ENCODE assay signal across 8 cellular contexts in the genomic region with DNA sequence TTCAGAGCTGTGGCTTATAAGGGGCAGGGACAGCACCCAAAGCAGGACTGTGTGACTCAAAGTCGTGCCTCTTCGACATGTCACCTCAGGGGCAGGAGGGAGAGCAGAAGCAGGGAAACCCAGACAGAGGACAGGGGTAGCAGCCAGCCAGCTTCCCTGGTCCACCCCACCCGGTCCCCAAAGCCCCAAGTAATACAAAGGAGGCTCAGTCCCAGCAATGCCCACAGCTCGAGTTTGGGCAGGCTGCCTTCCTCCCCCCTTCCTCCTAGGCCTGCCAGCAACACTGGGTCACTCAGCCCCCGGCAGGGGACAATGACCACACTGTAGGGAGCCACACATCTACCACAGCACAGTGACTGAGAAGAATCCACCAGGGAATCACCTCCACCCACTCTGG. TPM values are rescaled to one million over a fixed set of nuclear protein-coding genes. Genes with fewer than 3 reads are reported as not detected.
DNase-seq lines count a peak whose midpoint lies in the region; ATAC-seq and TF ChIP-seq lines count a peak whose summit lies in the region.

No MANE protein-coding gene starts in this region.

- peaks cover 34% of the 10 kb centered on the region for H3K4me1 Mint-ChIP-seq in progenitor cell of endocrine pancreas (ENCODE audit: low read depth)

- H3K4me3 Mint-ChIP-seq in progenitor cell of endocrine pancreas (ENCODE audit: low read depth), result peak overlapping the region; percentile 67

- H3K27me3 ChIP-seq in esophagus squamous epithelium, result no peaks in the 10 kb centered on the region

- H3K4me3 ChIP-seq in GM12865 (ENCODE audit: low read depth, low read length), result peak overlapping the region; percentile 92
- peak overlapping the region; percentile 75 for H3K4me3 ChIP-seq in SK-N-MC
- peak overlapping the region in 3 of 4 donors; percentile 76 to 79 (median 77) for H3K4me3 ChIP-seq in esophagus squamous epithelium

- H3K36me3 ChIP-seq in SK-N-MC (ENCODE audit: insufficient read depth, low read length), result peaks cover 17% of the 10 kb centered on the region
- H3K36me3 ChIP-seq in esophagus squamous epithelium, result peaks cover 0 to 39% (median 0%) of the 10 kb centered on the region in 3 donors

- 0 to 60% methylated on average over 1 to 2 of the region's 5 CpGs for WGBS in esophagus squamous epithelium, 2 donors

- TF ChIP-seq CTCF in GM12865 (IDR thresholded peaks at IDR 0.05; ENCODE audit: insufficient read depth, low read depth, low read length, missing control alignments) (no peak), esophagus squamous epithelium (IDR thresholded peaks at IDR 0.05) (no peak), progenitor cell of endocrine pancreas (IDR thresholded peaks at IDR 0.05; ENCODE audit: unreplicated experiment) (no peak)

- TF ChIP-seq POLR2A in esophagus squamous epithelium (IDR thresholded peaks at IDR 0.05), result no peak

- peaks cover 13% of the 10 kb centered on the region for H3K36me3 Mint-ChIP-seq in progenitor cell of endocrine pancreas (ENCODE audit: insufficient read depth)

- intact Hi-C loops in esophagus squamous epithelium (cut with DNase I), result loop anchor here (10.0 kb wide), 1 partner anchor 200 kb away; the partner anchor contains the start of gene WNT2B

- DNase-seq in GM12865 (ENCODE audit: low read depth) (no peak), SK-N-MC (ENCODE audit: low read depth, low spot score) (no peak), esophagus squamous epithelium (lab: John Stamatoyannopoulos, UW) (no peak), progenitor cell of endocrine pancreas (ENCODE audit: low spot score, unreplicated experiment) (no peak), GM03348 (ENCODE audit: low spot score) (no peak), NCI-H2081 (lab: John Stamatoyannopoulos, UW) (no peak), DMS79 treated with DMSO at 0.1 percent for 48 hours (lab: John Stamatoyannopoulos, UW) (no peak)

- H3K27me3 Mint-ChIP-seq in progenitor cell of endocrine pancreas, result peaks cover 21% of the 10 kb centered on the region

- peak overlapping the region; percentile 84 for H3K27ac Mint-ChIP-seq in progenitor cell of endocrine pancreas

- H3K27ac ChIP-seq in SK-N-MC, result no peak overlapping the region
- peak overlapping the region; percentile 93 to 96 (median 95) for H3K27ac ChIP-seq in esophagus squamous epithelium

- no peak for ATAC-seq in HG03135 (IDR thresholded peaks at IDR 0.05; ENCODE audit: unreplicated experiment)

- no peaks in the 10 kb centered on the region for H3K9me3 Mint-ChIP-seq in progenitor cell of endocrine pancreas (ENCODE audit: low read depth)

- H3K4me1 ChIP-seq in esophagus squamous epithelium, result peaks cover 40 to 83% (median 63%) of the 10 kb centered on the region in 3 donors

- no peak overlapping the region for H3K9ac ChIP-seq in SK-N-MC (ENCODE audit: insufficient read length)

- H3K9me3 ChIP-seq in SK-N-MC (ENCODE audit: low read depth, low read length) (no peaks in the 10 kb centered on the region), esophagus squamous epithelium (no peaks in the 10 kb centered on the region)

RNA-seq across cellular contexts. Expression of gene RHOC, which starts 2.4 kb away (rescaled TPM):
- total RNA-seq in esophagus squamous epithelium (100 to 1,000 TPM in 2 of 4 donors, 10 to 100 TPM in 2; 49.9 to 108 (median 78.0) TPM), progenitor cell of endocrine pancreas (87.3 and 97.3 TPM in 2 replicates)

RNA-seq across cellular contexts. Expression of gene PPM1J, which starts 10.6 kb away (rescaled TPM):
- total RNA-seq in esophagus squamous epithelium, result 1 to 10 TPM; 2.2 to 4.8 (median 2.9) TPM
- 0.43 and 0.71 TPM in 2 replicates for total RNA-seq in progenitor cell of endocrine pancreas

RNA-seq across cellular contexts. Expression of gene MOV10, which starts 30.1 kb away (rescaled TPM):
- total RNA-seq in esophagus squamous epithelium (10 to 100 TPM; 16.5 to 34.2 (median 28.9) TPM), progenitor cell of endocrine pancreas (128 and 137 TPM in 2 replicates)
